In genomic region chr14:31943861-31944255, GRCh38 we compare ENCODE assay signal across 1 cellular context.
TF ChIP-seq lines count a peak whose summit lies in the region.

No MANE protein-coding gene starts in this region.

TF ChIP-seq in HepG2, 621 proteins besides CTCF, POLR2A, EP300 and RAD21 (continued from another document and continues in another):
- no peak for TF ChIP-seq CSRNP2 (CRISPR knock-in tag; conservative IDR thresholded peaks at IDR 0.05; ENCODE audit: low read depth)
- TF ChIP-seq HOMEZ (CRISPR knock-in tag; IDR thresholded peaks at IDR 0.05; ENCODE audit: low read depth): no peak
- TF ChIP-seq NAIF1 (CRISPR knock-in tag; IDR thresholded peaks at IDR 0.05; ENCODE audit: borderline replicate concordance): no peak
- no peak for TF ChIP-seq ZNF496 (CRISPR knock-in tag; IDR thresholded peaks at IDR 0.05; ENCODE audit: insufficient replicate concordance)
- TF ChIP-seq TOE1 (CRISPR knock-in tag; IDR thresholded peaks at IDR 0.05): no peak
- no peak for TF ChIP-seq RNF219 (CRISPR knock-in tag; IDR thresholded peaks at IDR 0.05)
- TF ChIP-seq CENPX (CRISPR knock-in tag; IDR thresholded peaks at IDR 0.05): no peak
- no peak for TF ChIP-seq MYPOP (CRISPR knock-in tag; IDR thresholded peaks at IDR 0.05)
- TF ChIP-seq HNF4G (IDR thresholded peaks at IDR 0.05; ENCODE audit: borderline replicate concordance, low read depth, low read length): no peak
- no peak for TF ChIP-seq HNF4G (CRISPR knock-in tag; IDR thresholded peaks at IDR 0.05; ENCODE audit: borderline replicate concordance, low read depth)
- no peak for TF ChIP-seq SMYD3 (CRISPR knock-in tag; IDR thresholded peaks at IDR 0.05)
- TF ChIP-seq THAP9 (CRISPR knock-in tag; IDR thresholded peaks at IDR 0.05; ENCODE audit: borderline replicate concordance): no peak
- TF ChIP-seq POLR2AphosphoS2 (IDR thresholded peaks at IDR 0.05; ENCODE audit: low read depth, low read length): no peak
- no peak for TF ChIP-seq KAT8 (CRISPR knock-in tag; IDR thresholded peaks at IDR 0.05)
- no peak for TF ChIP-seq NR2F6 (IDR thresholded peaks at IDR 0.05)
- no peak for TF ChIP-seq NR2F6 (CRISPR knock-in tag; IDR thresholded peaks at IDR 0.05)
- TF ChIP-seq ZNF10 (CRISPR knock-in tag; IDR thresholded peaks at IDR 0.05; ENCODE audit: borderline replicate concordance, low read depth): no peak
- TF ChIP-seq PHF20 (CRISPR knock-in tag; IDR thresholded peaks at IDR 0.05): no peak
- TF ChIP-seq NR0B2 (CRISPR knock-in tag; IDR thresholded peaks at IDR 0.05): no peak
- no peak for TF ChIP-seq POGZ (CRISPR knock-in tag; IDR thresholded peaks at IDR 0.05)
- no peak for TF ChIP-seq RFXANK (CRISPR knock-in tag; IDR thresholded peaks at IDR 0.05)
- peak; percentile 43; the same call in 1 of the 2 replicates for TF ChIP-seq ZNF878 (CRISPR knock-in tag; IDR thresholded peaks at IDR 0.05)
- TF ChIP-seq ZBTB10 (CRISPR knock-in tag; IDR thresholded peaks at IDR 0.05; ENCODE audit: borderline replicate concordance): 0 out of 2 replicates have a peak, but pooled peaks have one; percentile 30
- TF ChIP-seq CBX5 (CRISPR knock-in tag; IDR thresholded peaks at IDR 0.05; ENCODE audit: borderline replicate concordance): no peak
- no peak for TF ChIP-seq THAP11 (CRISPR knock-in tag; IDR thresholded peaks at IDR 0.05)
- no peak for TF ChIP-seq TCF7 (IDR thresholded peaks at IDR 0.05; ENCODE audit: low read depth)
- TF ChIP-seq PRPF4 (IDR thresholded peaks at IDR 0.05; ENCODE audit: low read depth, low read length, poor library complexity, severe bottlenecking): peak; percentile 93
- no peak for TF ChIP-seq ATF4 (CRISPR knock-in tag; IDR thresholded peaks at IDR 0.05)
- TF ChIP-seq POGK (CRISPR knock-in tag; conservative IDR thresholded peaks at IDR 0.05): no peak
- no peak for TF ChIP-seq TSC22D2 (CRISPR knock-in tag; IDR thresholded peaks at IDR 0.05; ENCODE audit: borderline replicate concordance)
- TF ChIP-seq NFKB2 (CRISPR knock-in tag; IDR thresholded peaks at IDR 0.05; ENCODE audit: borderline replicate concordance): no peak
- no peak for TF ChIP-seq ATF2 (CRISPR knock-in tag; IDR thresholded peaks at IDR 0.05)
- TF ChIP-seq CREM (IDR thresholded peaks at IDR 0.05): no peak
- TF ChIP-seq CREM (CRISPR knock-in tag; IDR thresholded peaks at IDR 0.05): no peak
- 0 out of 2 replicates have a peak, but pooled peaks have one; percentile 1 for TF ChIP-seq PHF8 (CRISPR knock-in tag; IDR thresholded peaks at IDR 0.05)
- no peak for TF ChIP-seq ZNF367 (CRISPR knock-in tag; IDR thresholded peaks at IDR 0.05; ENCODE audit: borderline replicate concordance)
- no peak for TF ChIP-seq NFRKB (IDR thresholded peaks at IDR 0.05)
- TF ChIP-seq ZNF672 (CRISPR knock-in tag; IDR thresholded peaks at IDR 0.05): no peak
- TF ChIP-seq SATB2 (CRISPR knock-in tag; IDR thresholded peaks at IDR 0.05): no peak
- TF ChIP-seq ZSCAN9 (CRISPR knock-in tag; IDR thresholded peaks at IDR 0.05; ENCODE audit: borderline replicate concordance): 0 out of 2 replicates have a peak, but pooled peaks have one; percentile 6
- TF ChIP-seq RARA (CRISPR knock-in tag; IDR thresholded peaks at IDR 0.05): no peak
- TF ChIP-seq ZNF343 (CRISPR knock-in tag; IDR thresholded peaks at IDR 0.05): peak; percentile 60; the same call in 1 of the 2 replicates
- TF ChIP-seq NBN (conservative IDR thresholded peaks at IDR 0.05): no peak
- TF ChIP-seq KMT2A (CRISPR knock-in tag; IDR thresholded peaks at IDR 0.05): no peak
- TF ChIP-seq PHF21A (CRISPR knock-in tag; IDR thresholded peaks at IDR 0.05): peak; percentile 1; the same call in 1 of the 2 replicates
- TF ChIP-seq ZNF572 (CRISPR knock-in tag; IDR thresholded peaks at IDR 0.05): no peak
- TF ChIP-seq ZNF777 (CRISPR knock-in tag; IDR thresholded peaks at IDR 0.05): no peak
- TF ChIP-seq ISL2 (CRISPR knock-in tag; IDR thresholded peaks at IDR 0.05): no peak
